In the genomic region with DNA sequence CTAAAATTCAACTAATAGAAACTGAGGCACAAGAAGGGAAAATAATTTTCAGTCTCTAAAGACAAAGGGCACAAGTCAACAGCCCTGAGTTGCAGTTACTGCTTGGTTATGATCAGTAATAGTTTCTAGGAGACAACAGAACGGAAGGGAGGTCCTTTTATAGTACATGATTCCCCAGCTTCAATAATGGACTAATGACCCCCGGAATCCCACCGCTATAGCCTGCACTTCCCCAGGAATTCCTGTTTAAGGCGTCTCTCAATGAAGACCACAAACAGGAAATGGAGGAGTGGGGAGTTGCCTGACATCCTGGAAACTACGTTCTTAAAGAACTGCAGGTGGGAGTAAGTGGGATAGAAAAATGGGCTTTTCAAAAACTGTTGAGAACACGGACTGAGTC, we compare ENCODE assay signal across 9 cellular contexts.
DNase-seq lines count a peak whose midpoint lies in the region; ATAC-seq, FAIRE-seq and TF ChIP-seq lines count a peak whose summit lies in the region.
"Had no signal": no experiment of that assay in that cellular context is flagged by ENCODE, and none has a peak within 500 bp of the region (broad histone marks: within the 10 kb centered on the region; RNA-seq: fewer than 3 reads in every experiment).

No MANE protein-coding gene starts in this region.

- peak; percentile 17 for ATAC-seq in HG02623 (IDR thresholded peaks at IDR 0.05; ENCODE audit: unreplicated experiment)
- ATAC-seq in lower lobe of right lung, result no peak
- ATAC-seq in HG03469 (IDR thresholded peaks at IDR 0.05; ENCODE audit: unreplicated experiment), result no peak

- peaks cover 27% of the 10 kb centered on the region for H3K4me1 Mint-ChIP-seq in astrocyte (ENCODE audit: low read depth, unreplicated experiment)

- intact Hi-C loops in lower lobe of right lung (cut with DNase I), result no loop called here

- peak overlapping the region; percentile 72 for H3K9ac ChIP-seq in astrocyte (ENCODE audit: low read length)

- no peaks in the 10 kb centered on the region for H3K79me2 ChIP-seq in astrocyte (ENCODE audit: insufficient read depth, low read length)

- peaks cover 2% of the 10 kb centered on the region for H3K36me3 ChIP-seq in astrocyte (ENCODE audit: insufficient read depth, low read length)
- H3K36me3 ChIP-seq in lower lobe of right lung, result peaks cover 19% of the 10 kb centered on the region

- no peaks in the 10 kb centered on the region for H3K27me3 ChIP-seq in astrocyte (ENCODE audit: insufficient read depth, low read length)
- no peaks in the 10 kb centered on the region for H3K27me3 ChIP-seq in lower lobe of right lung (ENCODE audit: low read depth)

- no peaks in the 10 kb centered on the region for H4K20me1 ChIP-seq in astrocyte (ENCODE audit: insufficient read depth, low read length)

- peak overlapping the region; percentile 91 for H3K27ac ChIP-seq in astrocyte (ENCODE audit: low read depth, low read length)
- H3K27ac ChIP-seq in lower lobe of right lung, result peak overlapping the region; percentile 82

- DNase-seq in A172 (ENCODE audit: low spot score) (peak; percentile 44), astrocyte (ENCODE audit: low read depth) (peak; percentile 65), lower lobe of right lung (no peak), SHP77 treated with DMSO at 0.1 percent for 48 hours (lab: John Stamatoyannopoulos, UW) (no peak), RCC 7860 (ENCODE audit: low spot score) (no peak), HTR-8/SVneo (ENCODE audit: insufficient read length, low spot score) (no peak)

- no peak for FAIRE-seq in astrocyte (lab: Jason Lieb, UNC)
- FAIRE-seq in RCC 7860 (lab: Jason Lieb, UNC), result no peak
- FAIRE-seq in HTR-8/SVneo (lab: Jason Lieb, UNC), result no peak

- no peaks in the 10 kb centered on the region for H3K9me3 Mint-ChIP-seq in astrocyte (ENCODE audit: unreplicated experiment)
- H3K9me3 Mint-ChIP-seq: activated T-cell treated with anti-CD3 and anti-CD28 coated beads, Interleukin-2, amount 50 U/mL, for 4 hours had no signal

- H3K4me3 ChIP-seq in astrocyte (ENCODE audit: insufficient read depth, low read depth, low read length), result no peak overlapping the region
- H3K4me3 ChIP-seq in lower lobe of right lung, result no peak overlapping the region

- H2AFZ ChIP-seq in astrocyte (ENCODE audit: low read depth, low read length), result peak overlapping the region; percentile 47

- H3K4me1 ChIP-seq in astrocyte (ENCODE audit: insufficient read depth, low read length), result peaks cover 27% of the 10 kb centered on the region
- H3K4me1 ChIP-seq in lower lobe of right lung, result peaks cover 37% of the 10 kb centered on the region

- H3K4me2 ChIP-seq in astrocyte (ENCODE audit: low read length), result peak overlapping the region; percentile 67

- H3K27ac Mint-ChIP-seq in astrocyte (ENCODE audit: unreplicated experiment), result peak overlapping the region; percentile 88

- H3K9me3 ChIP-seq in astrocyte (ENCODE audit: insufficient read depth, low read depth, low read length), result no peaks in the 10 kb centered on the region
- H3K9me3 ChIP-seq in lower lobe of right lung, result no peaks in the 10 kb centered on the region

- H3K4me3 Mint-ChIP-seq in astrocyte (ENCODE audit: unreplicated experiment), result no peak overlapping the region
- H3K4me3 Mint-ChIP-seq: activated T-cell treated with anti-CD3 and anti-CD28 coated beads, Interleukin-2, amount 50 U/mL, for 4 hours had no signal

- no peak for TF ChIP-seq CTCF in astrocyte (IDR thresholded peaks at IDR 0.05; ENCODE audit: insufficient read depth, low read depth, low read length)
- TF ChIP-seq CTCF in lower lobe of right lung (IDR thresholded peaks at IDR 0.05), result no peak

- peaks cover 6% of the 10 kb centered on the region for H3K36me3 Mint-ChIP-seq in astrocyte (ENCODE audit: low read depth, unreplicated experiment)

- H3K27me3 Mint-ChIP-seq in astrocyte (ENCODE audit: low read depth, unreplicated experiment), result no peaks in the 10 kb centered on the region

Comparison
In these comparisons a context has a peak if more than half of its experiments do, and no peak if none do; other contexts are left out.
1. DNase-seq: peak in A172 (single experiment) and astrocyte (single experiment); none in lower lobe of right lung (single experiment), SHP77 treated with DMSO at 0.1 percent for 48 hours (single experiment), RCC 7860 (single experiment) and HTR-8/SVneo (single experiment).